In the genomic region with DNA sequence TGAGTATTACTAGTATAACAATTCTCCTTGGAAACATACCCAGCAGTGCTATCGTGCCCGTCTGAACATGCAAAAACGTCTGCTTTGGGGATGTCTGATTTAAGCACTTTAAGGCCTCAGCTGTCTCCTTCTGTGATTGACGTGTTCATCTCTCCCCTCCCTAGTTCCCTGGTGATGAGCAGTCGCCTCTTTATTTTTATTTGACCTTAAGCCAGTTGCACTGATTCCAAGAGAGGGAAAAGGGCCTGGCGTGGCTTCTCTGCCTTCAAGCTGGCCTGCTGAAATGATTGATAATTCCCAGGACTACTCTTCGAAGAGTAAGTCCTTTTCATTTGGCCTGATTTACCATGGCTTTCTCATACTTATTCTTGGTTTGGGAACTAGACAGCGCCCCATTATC, we compare ENCODE assay signal across 20 cellular contexts.
DNase-seq lines count a peak whose midpoint lies in the region; ATAC-seq and TF ChIP-seq lines count a peak whose summit lies in the region.
"Had no signal": no experiment of that assay in that cellular context is flagged by ENCODE, and none has a peak within 500 bp of the region (broad histone marks: within the 10 kb centered on the region; RNA-seq: fewer than 3 reads in every experiment).

No MANE protein-coding gene starts in this region.

- H3K27me3 ChIP-seq in BE2C, result no peaks in the 10 kb centered on the region
- H3K27me3 ChIP-seq: BLaER1 treated with 17β-estradiol and CSF1 and Interleukin-3, amounts not matched to agents 10 nM and 100 nM; body of pancreas; tibial artery had no signal

- no peak overlapping the region for H3K4me3 ChIP-seq in BE2C (ENCODE audit: low read depth, low read length)
- H3K4me3 ChIP-seq: BLaER1 treated with 17β-estradiol and CSF1 and Interleukin-3, amounts not matched to agents 10 nM and 100 nM; body of pancreas; tibial artery had no signal

- ATAC-seq in left ventricle myocardium superior, result peak; percentile 74
- no peak for ATAC-seq in GM18502 (IDR thresholded peaks at IDR 0.05; ENCODE audit: poor library complexity, unreplicated experiment)
- ATAC-seq: activated T-helper 17 cell treated with anti-CD3 and anti-CD28 coated beads, Interleukin-2, amount 50 U/mL, for 72 hours; body of pancreas had no signal

- H3K27me3 Mint-ChIP-seq in osteocyte (ENCODE audit: unreplicated experiment), result no peaks in the 10 kb centered on the region
- H3K27me3 Mint-ChIP-seq: activated naive CD8-positive, alpha-beta T cell treated with anti-CD3 and anti-CD28 coated beads for 36 hours; activated T-helper 17 cell treated with anti-CD3 and anti-CD28 coated beads, Interleukin-2, amount 50 U/mL, for 72 hours; dendritic cell treated with granulocyte-macrophage colony-stimulating factor and Interleukin-4, amounts not matched to agents 40 ng/mL and 50 ng/mL, for 4 days had no signal

- H3K4me3 Mint-ChIP-seq in osteocyte (ENCODE audit: unreplicated experiment), result no peak overlapping the region
- H3K4me3 Mint-ChIP-seq: activated naive CD8-positive, alpha-beta T cell treated with anti-CD3 and anti-CD28 coated beads for 36 hours; activated T-helper 17 cell treated with anti-CD3 and anti-CD28 coated beads, Interleukin-2, amount 50 U/mL, for 72 hours; dendritic cell treated with granulocyte-macrophage colony-stimulating factor and Interleukin-4, amounts not matched to agents 40 ng/mL and 50 ng/mL, for 4 days; mesothelial cell of epicardium had no signal

- H3K9me3 Mint-ChIP-seq in osteocyte (ENCODE audit: unreplicated experiment), result no peaks in the 10 kb centered on the region
- H3K9me3 Mint-ChIP-seq: activated naive CD8-positive, alpha-beta T cell treated with anti-CD3 and anti-CD28 coated beads for 36 hours; activated T-helper 17 cell treated with anti-CD3 and anti-CD28 coated beads, Interleukin-2, amount 50 U/mL, for 72 hours; dendritic cell treated with granulocyte-macrophage colony-stimulating factor and Interleukin-4, amounts not matched to agents 40 ng/mL and 50 ng/mL, for 4 days; mesothelial cell of epicardium had no signal

- peak; percentile 33 for DNase-seq in LHCN-M2 (ENCODE audit: low read depth)
- DNase-seq in left ventricle myocardium superior, result no peak
- peak; percentile 51 for DNase-seq in osteocyte (ENCODE audit: extremely low spot score, unreplicated experiment)
- DNase-seq in MV-4-11 (lab: John Stamatoyannopoulos, UW), result no peak
- DNase-seq in NCI-H748 treated with DMSO at 0.1 percent for 48 hours (lab: John Stamatoyannopoulos, UW), result no peak
- DNase-seq in BE2C, result no peak
- DNase-seq: activated CD4-positive, alpha-beta T cell treated with anti-CD3 and anti-CD28 coated beads for 48 hours; activated naive CD8-positive, alpha-beta T cell treated with anti-CD3 and anti-CD28 coated beads for 36 hours; body of pancreas; kidney; NCI-H1417 treated with DMSO at 0.1 percent for 48 hours; NCI-H2107; SHP77; tibial artery had no signal

- intact Hi-C loops in left ventricle myocardium superior (cut with micrococcal nuclease), result no loop called here

- H3K4me1 ChIP-seq in BE2C, result no peaks in the 10 kb centered on the region
- H3K4me1 ChIP-seq: tibial artery had no signal

- H3K9me3 ChIP-seq in BE2C, result no peaks in the 10 kb centered on the region
- H3K9me3 ChIP-seq: BLaER1 treated with 17β-estradiol and CSF1 and Interleukin-3, amounts not matched to agents 10 nM and 100 nM; body of pancreas; tibial artery had no signal

- TF ChIP-seq CTCF in osteocyte (IDR thresholded peaks at IDR 0.05) (no peak), BE2C (IDR thresholded peaks at IDR 0.05; ENCODE audit: low read depth, low read length) (no peak)

- H3K36me3 Mint-ChIP-seq in osteocyte (ENCODE audit: unreplicated experiment), result no peaks in the 10 kb centered on the region
- H3K36me3 Mint-ChIP-seq: activated naive CD8-positive, alpha-beta T cell treated with anti-CD3 and anti-CD28 coated beads for 36 hours; mesothelial cell of epicardium had no signal

- no peaks in the 10 kb centered on the region for H3K4me1 Mint-ChIP-seq in osteocyte (ENCODE audit: unreplicated experiment)
- H3K4me1 Mint-ChIP-seq: activated naive CD8-positive, alpha-beta T cell treated with anti-CD3 and anti-CD28 coated beads for 36 hours; activated T-helper 17 cell treated with anti-CD3 and anti-CD28 coated beads, Interleukin-2, amount 50 U/mL, for 72 hours had no signal

- H3K36me3 ChIP-seq in BE2C, result no peaks in the 10 kb centered on the region
- H3K36me3 ChIP-seq: BLaER1 treated with 17β-estradiol and CSF1 and Interleukin-3, amounts not matched to agents 10 nM and 100 nM; tibial artery had no signal

- peak overlapping the region; percentile 76 for H3K27ac ChIP-seq in cingulate gyrus (ENCODE audit: low read depth, low read length)
- H3K27ac ChIP-seq: BLaER1 treated with 17β-estradiol and CSF1 and Interleukin-3, amounts not matched to agents 10 nM and 100 nM; body of pancreas; tibial artery had no signal

- no peak overlapping the region for H3K27ac Mint-ChIP-seq in osteocyte (ENCODE audit: unreplicated experiment)
- H3K27ac Mint-ChIP-seq: activated naive CD8-positive, alpha-beta T cell treated with anti-CD3 and anti-CD28 coated beads for 36 hours; activated T-helper 17 cell treated with anti-CD3 and anti-CD28 coated beads, Interleukin-2, amount 50 U/mL, for 72 hours; dendritic cell treated with granulocyte-macrophage colony-stimulating factor and Interleukin-4, amounts not matched to agents 40 ng/mL and 50 ng/mL, for 4 days had no signal

Comparison
In these comparisons a context has a peak if more than half of its experiments do, and no peak if none do; other contexts are left out.
1. DNase-seq: peak in LHCN-M2 (single experiment) and osteocyte (single experiment); none in left ventricle myocardium superior (single experiment), MV-4-11 (single experiment), NCI-H748 treated with DMSO at 0.1 percent for 48 hours (single experiment) and BE2C (single experiment).